14 cellular contexts compared by ENCODE assay signal in genomic region chr2:37573818-37574388, GRCh38.
DNase-seq lines count a peak whose midpoint lies in the region; ATAC-seq and TF ChIP-seq lines count a peak whose summit lies in the region.
"Had no signal": no experiment of that assay in that cellular context is flagged by ENCODE, and none has a peak within 500 bp of the region (broad histone marks: within the 10 kb centered on the region; RNA-seq: fewer than 3 reads in every experiment).

No MANE protein-coding gene starts in this region.

- H3K27me3 ChIP-seq in thyroid gland, result no peaks in the 10 kb centered on the region

- no peaks in the 10 kb centered on the region for H3K9me3 ChIP-seq in thyroid gland
- H3K9me3 ChIP-seq: HAP-1 had no signal

- WGBS in thyroid gland, 2 donors, result 75% methylated on average over 3 of the region's 3 CpGs

- H3K27ac ChIP-seq in thyroid gland, result no peak overlapping the region

- no peaks in the 10 kb centered on the region for H3K36me3 ChIP-seq in thyroid gland
- H3K36me3 ChIP-seq: HAP-1 had no signal

- DNase-seq in fibroblast of mammary gland (ENCODE audit: low read depth) (peak; percentile 14), 8988T (no peak), thyroid gland (no peak), AG20443 (ENCODE audit: low spot score) (no peak)
- DNase-seq in activated CD4-positive, CD25-positive, alpha-beta regulatory T cell (lab: John Stamatoyannopoulos, UW), result no peak
- DNase-seq: activated T-cell treated with anti-CD3 and anti-CD28 coated beads, Interleukin-2, amount 50 U/mL, for 24 hours; COR-L47; effector CD4-positive, alpha-beta T cell; islet precursor cell; NCI-H1417 treated with DMSO at 0.1 percent for 48 hours had no signal

- TF ChIP-seq POLR2A in thyroid gland (IDR thresholded peaks at IDR 0.05), result no peak

- H3K4me3 ChIP-seq in fibroblast of mammary gland (ENCODE audit: control insufficient read depth, low read depth, low read length), result no peak overlapping the region
- H3K4me3 ChIP-seq in thyroid gland (replicated peaks in 1 of 3), result no peak overlapping the region
- H3K4me3 ChIP-seq: HAP-1 had no signal

- no peak for TF ChIP-seq CTCF in fibroblast of mammary gland (conservative IDR thresholded peaks at IDR 0.05; ENCODE audit: control insufficient read depth, insufficient read depth, low read depth, low read length)
- no peak for TF ChIP-seq CTCF in thyroid gland (IDR thresholded peaks at IDR 0.05)

- intact Hi-C loops in thyroid gland (cut with DNase I), result no loop called here

- peak; percentile 53 for ATAC-seq in GM18511 (IDR thresholded peaks at IDR 0.05; ENCODE audit: unreplicated experiment)
- peak; percentile 51 for ATAC-seq in GM21825 (IDR thresholded peaks at IDR 0.05; ENCODE audit: unreplicated experiment)
- peak; percentile 62 for ATAC-seq in HG03460 (IDR thresholded peaks at IDR 0.05; ENCODE audit: unreplicated experiment)

- H3K4me1 ChIP-seq in thyroid gland, result no peaks in the 10 kb centered on the region
- H3K4me1 ChIP-seq: HAP-1 had no signal
